1 cellular context compared by ENCODE assay signal in genomic region chr10:117541405-117541908, GRCh38.
A peak's percentile ranks its signal among the peaks of the same experiment; 100 is the strongest.
TF ChIP-seq lines count a peak whose summit lies in the region.

No MANE protein-coding gene starts in this region.

TF ChIP-seq in HEK293, 187 proteins besides CTCF, POLR2A, EP300 and RAD21 (continued from another document):
- TF ChIP-seq PRDM10 (tag by site-specific recombination; IDR thresholded peaks at IDR 0.05) = peak; percentile 73
- TF ChIP-seq SP3 (tag by site-specific recombination; IDR thresholded peaks at IDR 0.05) = peak; percentile 28
- 0 out of 2 replicates have a peak, but pooled peaks have one; percentile 7 for TF ChIP-seq ZNF664 (tag by site-specific recombination; IDR thresholded peaks at IDR 0.05)
- peak; percentile 46 for TF ChIP-seq PATZ1 (tag by site-specific recombination; IDR thresholded peaks at IDR 0.05)
